Comparison of ENCODE assay signal across 34 cellular contexts in genomic region chr1:157483635-157484034, GRCh38.
"Had no signal": no experiment of that assay in that cellular context is flagged by ENCODE, and none has a peak within 500 bp of the region (broad histone marks: within the 10 kb centered on the region; RNA-seq: fewer than 3 reads in every experiment).

No MANE protein-coding gene starts in this region.

- H3K4me3 ChIP-seq: MG63 had no signal

- H3K36me3 ChIP-seq: MG63 had no signal

- H3K9me3 ChIP-seq: MG63 had no signal

- H3K27ac ChIP-seq: KMS-11 had no signal

- H3K9ac ChIP-seq: KMS-11 had no signal

- DNase-seq: Karpas-422, Kasumi-1, MG63, MM.1S, MV-4-11, NCI-H1048, NCI-H1092, NCI-H1092 treated with DMSO at 0.1 percent for 48 hours, NCI-H1105, NCI-H1105 treated with DMSO at 0.1 percent for 48 hours, NCI-H1417, NCI-H1417 treated with DMSO at 0.1 percent for 48 hours, NCI-H1436, NCI-H1436 treated with DMSO at 0.1 percent for 48 hours, NCI-H146, NCI-H1694, NCI-H1694 treated with DMSO at 0.1 percent for 48 hours, NCI-H187, NCI-H187 treated with DMSO at 0.1 percent for 48 hours, NCI-H1930, NCI-H2029, NCI-H2029 treated with DMSO at 0.1 percent for 48 hours, NCI-H2081, NCI-H2081 treated with DMSO at 0.1 percent for 48 hours, NCI-H2107, NCI-H2171, NCI-H2171 treated with DMSO at 0.1 percent for 48 hours, NCI-H2227 treated with DMSO at 0.1 percent for 48 hours, NCI-H226, NCI-H345, NCI-H446, NCI-H446 treated with DMSO at 0.1 percent for 48 hours, NCI-H510A had no signal

- H3K4me2 ChIP-seq: KMS-11 had no signal

- H3K27me3 ChIP-seq: MG63 had no signal
